ENCODE assay signal across 1 cellular context in the genomic region with DNA sequence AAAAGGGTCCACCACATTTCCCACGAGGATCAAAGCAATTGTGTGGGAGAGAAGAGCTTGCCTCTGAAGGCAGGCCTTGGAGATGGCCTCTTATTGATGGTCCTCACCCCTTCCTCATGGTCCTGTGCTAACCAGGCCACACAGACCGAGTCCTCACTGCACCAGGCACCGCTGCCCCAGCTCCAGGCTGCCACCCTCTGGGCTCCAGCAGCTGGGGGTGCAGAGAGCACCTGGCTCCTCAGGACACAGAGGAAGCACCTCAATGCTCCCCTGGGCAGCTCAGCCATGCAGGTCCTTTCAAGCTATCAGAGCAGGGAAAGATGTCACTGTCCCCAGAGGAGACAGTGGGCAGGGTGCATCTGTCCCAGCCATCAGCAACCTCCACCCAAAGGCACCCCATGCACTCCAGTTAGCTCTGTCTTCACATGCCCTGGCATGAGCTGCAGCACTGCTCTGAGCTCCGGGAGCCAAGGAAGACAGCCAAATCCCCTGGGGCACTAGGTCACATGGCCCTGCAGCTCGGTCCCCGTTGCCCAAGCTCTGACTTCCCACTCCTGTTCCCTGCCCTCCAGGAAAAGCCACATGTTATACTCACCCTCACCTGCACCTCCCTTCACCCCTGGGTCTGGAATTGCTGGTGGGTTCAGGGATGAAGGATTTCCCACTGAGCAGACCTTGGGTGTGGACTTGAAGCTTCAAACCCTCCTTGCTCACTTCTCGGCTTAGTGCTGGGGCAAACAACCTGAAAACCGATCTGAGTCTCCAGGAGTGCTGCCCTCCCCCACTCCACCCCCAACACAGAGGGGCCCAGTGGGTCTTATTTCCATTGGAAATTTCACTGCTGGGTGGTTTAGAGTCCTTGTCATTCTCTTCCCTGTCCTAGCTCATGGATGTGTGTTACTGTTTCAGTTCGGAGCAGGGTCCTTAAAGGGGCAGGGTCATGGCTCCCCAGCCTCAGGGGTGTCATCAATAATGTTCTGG.
TF ChIP-seq lines count a peak whose summit lies in the region.

No MANE protein-coding gene starts in this region.

TF ChIP-seq in Ishikawa, 13 proteins besides CTCF, POLR2A, EP300 and RAD21 (continued from another document):
- TF ChIP-seq REST (IDR thresholded peaks at IDR 0.05; ENCODE audit: low read depth): no peak
